ENCODE assay signal across 18 cellular contexts in the genomic region with DNA sequence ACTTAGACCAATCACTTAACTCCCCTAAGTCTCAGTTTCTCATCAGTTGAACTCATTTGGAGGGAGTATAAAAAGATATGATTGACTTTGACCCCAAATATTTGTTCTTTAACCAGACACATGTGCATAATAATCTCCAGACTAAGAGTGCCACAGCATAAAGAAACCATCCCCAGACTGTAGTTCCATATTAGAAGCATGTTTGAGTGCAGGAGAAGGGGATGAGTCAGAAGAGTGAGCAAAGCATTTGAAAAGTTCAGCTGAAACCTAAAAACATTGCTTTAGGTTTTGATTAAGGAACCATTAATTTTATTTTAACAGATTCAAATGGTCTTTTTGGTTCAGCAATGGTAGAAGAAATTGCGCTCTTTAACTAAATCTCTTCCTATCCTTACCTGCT.
"Had no signal": no experiment of that assay in that cellular context is flagged by ENCODE, and none has a peak within 500 bp of the region (broad histone marks: within the 10 kb centered on the region; RNA-seq: fewer than 3 reads in every experiment).

No MANE protein-coding gene starts in this region.

- H3K4me1 ChIP-seq: colonic mucosa, esophagus muscularis mucosa, heart left ventricle, lower lobe of right lung, stomach had no signal

- H3K36me3 ChIP-seq: colonic mucosa, esophagus muscularis mucosa, heart left ventricle, lower lobe of right lung, stomach, thoracic aorta had no signal

- DNase-seq: activated B cell treated with CpG ODN at 0.5 μM for 24 hours; activated CD4-positive, alpha-beta T cell treated with anti-CD3 and anti-CD28 coated beads for 48 hours; activated CD8-positive, alpha-beta memory T cell treated with anti-CD3 and anti-CD28 coated beads for 24 hours; activated gamma-delta T cell treated with Interleukin-2 at 50 U/mL for 16 hours; amygdala; colonic mucosa; heart left ventricle; left colon; lower lobe of right lung; stimulated activated CD4-positive, alpha-beta T cell treated with anti-CD3 and anti-CD28 coated beads, Interleukin-1b, Interleukin-23, amount 100 ng/mL, for 48 hours; stomach; SW 1271 had no signal

- H3K27ac ChIP-seq: colonic mucosa, esophagus muscularis mucosa, heart left ventricle, lower lobe of right lung, stomach, thoracic aorta had no signal

- H3K4me3 ChIP-seq: colonic mucosa, esophagus muscularis mucosa, heart left ventricle, lower lobe of right lung, stomach, thoracic aorta had no signal

- H3K9me3 ChIP-seq: colonic mucosa, esophagus muscularis mucosa, lower lobe of right lung, stomach, thoracic aorta had no signal

- FAIRE-seq: frontal cortex, TTC549, urothelium cell line had no signal

- H3K27me3 ChIP-seq: colonic mucosa, esophagus muscularis mucosa, heart left ventricle, stomach had no signal

- ATAC-seq: heart left ventricle, left colon, lower lobe of right lung, sciatic nerve had no signal
